In genomic region chr6:45835725-45836437, GRCh38 we compare ENCODE assay signal across 14 cellular contexts.
A peak's percentile ranks its signal among the peaks of the same experiment; 100 is the strongest.
DNase-seq lines count a peak whose midpoint lies in the region; ATAC-seq, FAIRE-seq and TF ChIP-seq lines count a peak whose summit lies in the region.
"Had no signal": no experiment of that assay in that cellular context is flagged by ENCODE, and none has a peak within 500 bp of the region (broad histone marks: within the 10 kb centered on the region; RNA-seq: fewer than 3 reads in every experiment).

No MANE protein-coding gene starts in this region.

- no peak overlapping the region for H3K9ac ChIP-seq in OCI-LY3 (ENCODE audit: low read length)

- no peak overlapping the region for H3K27ac ChIP-seq in OCI-LY3 (ENCODE audit: low read length)
- H3K27ac ChIP-seq: SJSA1, testis had no signal

- no peaks in the 10 kb centered on the region for H3K79me2 ChIP-seq in OCI-LY3 (ENCODE audit: low read length)

- peaks cover 12% of the 10 kb centered on the region for H4K20me1 ChIP-seq in OCI-LY3 (ENCODE audit: insufficient read depth, low read length)

- ATAC-seq in Right ventricle myocardium superior (ENCODE audit: poor library complexity): peak; percentile 54
- ATAC-seq in HG02759 (IDR thresholded peaks at IDR 0.05; ENCODE audit: unreplicated experiment): no peak

- TF ChIP-seq CTCF in OCI-LY3 (IDR thresholded peaks at IDR 0.05; ENCODE audit: low read depth, low read length) (peak; percentile 21; the same call in 1 of the 2 replicates), bronchial epithelial cell (IDR thresholded peaks at IDR 0.05; ENCODE audit: insufficient read depth, low read length, severe bottlenecking) (no peak)

- FAIRE-seq in bronchial epithelial cell (lab: Jason Lieb, UNC): no peak

- H3K27me3 ChIP-seq in OCI-LY3 (ENCODE audit: low read depth, low read length) (peaks cover 83% of the 10 kb centered on the region), bronchial epithelial cell (ENCODE audit: control insufficient read depth, insufficient read depth, low read length) (no peaks in the 10 kb centered on the region)
- H3K27me3 ChIP-seq: SJSA1, testis had no signal

- intact Hi-C loops in Right ventricle myocardium superior (cut with DNase I) (no loop called here), cardiac septum (cut with DNase I) (no loop called here)

- H3K4me1 ChIP-seq in OCI-LY3 (ENCODE audit: low read length): peaks cover 23% of the 10 kb centered on the region
- H3K4me1 ChIP-seq: testis had no signal

- no peaks in the 10 kb centered on the region for H3K36me3 ChIP-seq in OCI-LY3 (replicated peaks; ENCODE audit: low read depth, low read length)
- H3K36me3 ChIP-seq in bronchial epithelial cell (ENCODE audit: control insufficient read depth, insufficient read depth, low read length): no peaks in the 10 kb centered on the region
- H3K36me3 ChIP-seq: SJSA1 had no signal

- no peak overlapping the region for H3K4me2 ChIP-seq in OCI-LY3 (ENCODE audit: low read length)

- H3K9me3 ChIP-seq in OCI-LY3 (ENCODE audit: insufficient read depth, low read length): no peaks in the 10 kb centered on the region
- H3K9me3 ChIP-seq: SJSA1, testis had no signal

- DNase-seq in Right ventricle myocardium superior (no peak), cardiac septum (ENCODE audit: low spot score) (no peak), bronchial epithelial cell (ENCODE audit: low read depth) (peak; percentile 85), superior temporal gyrus (ENCODE audit: extremely low spot score) (no peak), midbrain (lab: John Stamatoyannopoulos, UW) (no peak)
- peak; percentile 54 for DNase-seq in stimulated activated CD8-positive, alpha-beta memory T cell treated with anti-CD3 and anti-CD28 coated beads, Interleukin-4, amount 100 ng/mL, for 48 hours
- DNase-seq: amygdala; dermis blood vessel endothelial cell; NCI-H2107; NK-92 treated with Interleukin-12 subunit alpha and Interleukin-12 subunit beta, amount 100 ng/mL, for 24 hours; testis had no signal

- no peak overlapping the region for H3K4me3 ChIP-seq in OCI-LY3 (ENCODE audit: low read length)
- no peak overlapping the region for H3K4me3 ChIP-seq in bronchial epithelial cell (ENCODE audit: low read depth, low read length)
- H3K4me3 ChIP-seq: SJSA1, testis had no signal

- H2AFZ ChIP-seq in OCI-LY3 (ENCODE audit: low read depth, low read length): no peak overlapping the region

Comparison
In these comparisons a context has a peak if more than half of its experiments do, and no peak if none do; other contexts are left out.
1. DNase-seq: peak in bronchial epithelial cell (single experiment) and stimulated activated CD8-positive, alpha-beta memory T cell treated with anti-CD3 and anti-CD28 coated beads, Interleukin-4, amount 100 ng/mL, for 48 hours (single experiment); none in Right ventricle myocardium superior (single experiment), cardiac septum (single experiment), superior temporal gyrus (single experiment) and midbrain (single experiment).